In genomic region chr11:76371170-76371569, GRCh38 we compare ENCODE assay signal across 8 cellular contexts. TPM values are rescaled to one million over a fixed set of nuclear protein-coding genes. Genes with fewer than 3 reads are reported as not detected.
DNase-seq lines count a peak whose midpoint lies in the region; ATAC-seq and TF ChIP-seq lines count a peak whose summit lies in the region.

No MANE protein-coding gene starts in this region.

- no peaks in the 10 kb centered on the region for H3K4me1 ChIP-seq in mesendoderm (ENCODE audit: control insufficient read depth, low read depth, low read length)
- H3K4me1 ChIP-seq in MM.1S (ENCODE audit: low read length) = peaks cover 5% of the 10 kb centered on the region; the same call in 1 of the 2 replicates

- H4K5ac ChIP-seq in mesendoderm (ENCODE audit: low read length) = no peak overlapping the region

- H3K79me2 ChIP-seq in mesendoderm (ENCODE audit: control insufficient read depth, insufficient read depth, low read length) = peaks cover 19% of the 10 kb centered on the region
- peaks cover 98% of the 10 kb centered on the region for H3K79me2 ChIP-seq in MM.1S (ENCODE audit: low read length)

- H3K4me2 ChIP-seq in mesendoderm (ENCODE audit: low read length) (no peak overlapping the region), MM.1S (ENCODE audit: low read depth, low read length) (no peak overlapping the region)

- no peak overlapping the region for H3K23ac ChIP-seq in mesendoderm (ENCODE audit: low read length)

- H3K9me3 ChIP-seq in MM.1S (replicated peaks; ENCODE audit: insufficient read depth, low read length) = no peaks in the 10 kb centered on the region

- DNase-seq in GM10266 (ENCODE audit: extremely low spot score) (peak; percentile 36), myocyte (ENCODE audit: low read depth) (peak; percentile 25), mesendoderm (no peak), MM.1S (no peak), 8988T (no peak), T-helper 9 cell (no peak)
- DNase-seq in activated naive CD4-positive, alpha-beta T cell treated with anti-CD3 and anti-CD28 coated beads, Interleukin-2, amount 50 U/mL, for 16 hours = peak; percentile 51

- H3K27ac ChIP-seq in mesendoderm (ENCODE audit: low read depth, low read length) (no peak overlapping the region), MM.1S (ENCODE audit: low read length) (no peak overlapping the region)

- no peaks in the 10 kb centered on the region for H3K9me2 ChIP-seq in MM.1S (replicated peaks; ENCODE audit: insufficient read depth, low read length)

- H2BK5ac ChIP-seq in mesendoderm (ENCODE audit: low read length) = no peak overlapping the region

- H3K56ac ChIP-seq in mesendoderm (ENCODE audit: low read length) = no peak overlapping the region

- H3K4me3 ChIP-seq in mesendoderm (ENCODE audit: low read length) (no peak overlapping the region), MM.1S (ENCODE audit: low read length) (no peak overlapping the region)

- H2BK120ac ChIP-seq in mesendoderm (ENCODE audit: low read depth, low read length) = no peak overlapping the region

- H3K79me1 ChIP-seq in mesendoderm (ENCODE audit: low read length) = peaks cover 9% of the 10 kb centered on the region

- H2BK15ac ChIP-seq in mesendoderm (replicated peaks; ENCODE audit: low read depth) = no peak overlapping the region

- H3K36me3 ChIP-seq in mesendoderm (ENCODE audit: control insufficient read depth, insufficient read depth, low read length) (no peaks in the 10 kb centered on the region), MM.1S (replicated peaks; ENCODE audit: insufficient read depth, low read length) (no peaks in the 10 kb centered on the region)

- H2AK5ac ChIP-seq in mesendoderm (ENCODE audit: low read length) = no peak overlapping the region

- H3K27me3 ChIP-seq in mesendoderm (ENCODE audit: insufficient read depth, low read length, poor library complexity) (no peaks in the 10 kb centered on the region), MM.1S (replicated peaks; ENCODE audit: insufficient read depth, low read length) (no peaks in the 10 kb centered on the region)

- H4K8ac ChIP-seq in mesendoderm (ENCODE audit: low read depth, low read length) = no peak overlapping the region

- TF ChIP-seq CTCF in GM10266 (IDR thresholded peaks at IDR 0.05; ENCODE audit: control insufficient read depth, insufficient read depth, low read depth, missing control alignments) (no peak), MM.1S (IDR thresholded peaks at IDR 0.05; ENCODE audit: low read length) (no peak)

- peaks cover 36% of the 10 kb centered on the region for H4K20me1 ChIP-seq in MM.1S (ENCODE audit: insufficient read depth, low read length)

- peak; percentile 63 for ATAC-seq in HG03066 (IDR thresholded peaks at IDR 0.05; ENCODE audit: low read depth, unreplicated experiment)

- no peaks in the 10 kb centered on the region for H3F3A ChIP-seq in MM.1S (ENCODE audit: insufficient read depth, low read length)

- H3K18ac ChIP-seq in mesendoderm (ENCODE audit: low read length) = no peak overlapping the region

- no CpG with 5 or more reads among the region's 3 CpGs for WGBS in mesendoderm (ENCODE audit: extremely low coverage, insufficient coverage, low lambda C conversion rate)

- no peak overlapping the region for H3K4ac ChIP-seq in mesendoderm (ENCODE audit: low read depth, low read length)

- H3K9ac ChIP-seq in mesendoderm (ENCODE audit: low read length) (no peak overlapping the region), MM.1S (ENCODE audit: low read length) (no peak overlapping the region)

- no peak overlapping the region for H2AFZ ChIP-seq in MM.1S (ENCODE audit: low read length)

RNA-seq across cellular contexts. Expression of gene THAP12, which starts 9.8 kb away (rescaled TPM):
- total RNA-seq in myocyte = 25.9 and 30.4 TPM in 2 replicates
- 10.4 TPM for polyA plus RNA-seq in myocyte (2012)
- 33.7 TPM for polyA plus RNA-seq in mesendoderm (2013, experiment 1 of 2)
- 32.6 TPM for polyA plus RNA-seq in mesendoderm (2013, experiment 2 of 2)

RNA-seq across cellular contexts. Expression of gene GVQW3, which starts 10.0 kb away (rescaled TPM):
- total RNA-seq in myocyte = 2.3 and 2.4 TPM in 2 replicates
- polyA plus RNA-seq in myocyte (2012) = 1.2 TPM
- polyA plus RNA-seq in mesendoderm (2013, experiment 1 of 2) = 0.74 TPM
- polyA plus RNA-seq in mesendoderm (2013, experiment 2 of 2) = 0.87 TPM

Comparison
In these comparisons a context has a peak if more than half of its experiments do, and no peak if none do; other contexts are left out.
1. DNase-seq: peak in GM10266 (single experiment), activated naive CD4-positive, alpha-beta T cell treated with anti-CD3 and anti-CD28 coated beads, Interleukin-2, amount 50 U/mL, for 16 hours (single experiment) and myocyte (single experiment); none in mesendoderm (single experiment), MM.1S (single experiment), 8988T (single experiment) and T-helper 9 cell (single experiment).